1 cellular context compared by ENCODE assay signal in genomic region chr1:198352975-198353695, GRCh38.
A peak's percentile ranks its signal among the peaks of the same experiment; 100 is the strongest.
TF ChIP-seq lines count a peak whose summit lies in the region.

No MANE protein-coding gene starts in this region.

TF ChIP-seq in GM12878, 131 proteins besides CTCF, POLR2A, EP300 and RAD21 (continued from another document):
- TF ChIP-seq CUX1 (IDR thresholded peaks at IDR 0.05; ENCODE audit: insufficient replicate concordance, low read depth, low read length), result no peak
- TF ChIP-seq ESRRA (IDR thresholded peaks at IDR 0.05; ENCODE audit: low read length), result no peak
- no peak for TF ChIP-seq STAT3 (IDR thresholded peaks at IDR 0.05; ENCODE audit: low read depth, low read length)
- peak; percentile 12; the same call in 1 of the 2 replicates for TF ChIP-seq SPI1 (IDR thresholded peaks at IDR 0.05; ENCODE audit: borderline replicate concordance, insufficient read depth, low read depth, low read length)
- no peak for TF ChIP-seq TCF3 (IDR thresholded peaks at IDR 0.05; ENCODE audit: borderline replicate concordance, insufficient read depth, low read depth, low read length)
- TF ChIP-seq GABPA (IDR thresholded peaks at IDR 0.05; ENCODE audit: low read depth), result no peak
- no peak for TF ChIP-seq FOXK2 (IDR thresholded peaks at IDR 0.05)
- TF ChIP-seq FOS (IDR thresholded peaks at IDR 0.05; ENCODE audit: borderline replicate concordance, extremely low read depth, insufficient read length), result no peak
- no peak for TF ChIP-seq CHD1 (IDR thresholded peaks at IDR 0.05; ENCODE audit: low read depth, low read length)
- TF ChIP-seq POLR2AphosphoS5 (IDR thresholded peaks at IDR 0.05; ENCODE audit: low read length), result no peak
- no peak for TF ChIP-seq PKNOX1 (IDR thresholded peaks at IDR 0.05)
- TF ChIP-seq CBX3 (IDR thresholded peaks at IDR 0.05; ENCODE audit: borderline replicate concordance, low read depth), result no peak
- no peak for TF ChIP-seq ZNF687 (IDR thresholded peaks at IDR 0.05)
- 0 out of 2 replicates have a peak, but pooled peaks have one; percentile 33 for TF ChIP-seq CREB1 (IDR thresholded peaks at IDR 0.05; ENCODE audit: low read depth)
- TF ChIP-seq CHD4 (IDR thresholded peaks at IDR 0.05), result no peak
- no peak for TF ChIP-seq ZNF384 (IDR thresholded peaks at IDR 0.05; ENCODE audit: borderline replicate concordance, low read depth, low read length)
- TF ChIP-seq, protein P1, sequence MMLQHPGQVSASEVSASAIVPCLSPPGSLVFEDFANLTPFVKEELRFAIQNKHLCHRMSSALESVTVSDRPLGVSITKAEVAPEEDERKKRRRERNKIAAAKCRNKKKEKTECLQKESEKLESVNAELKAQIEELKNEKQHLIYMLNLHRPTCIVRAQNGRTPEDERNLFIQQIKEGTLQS (IDR thresholded peaks at IDR 0.05; ENCODE audit: borderline replicate concordance, extremely low read depth, low read depth, low read length), result no peak
- TF ChIP-seq GATAD2B (conservative IDR thresholded peaks at IDR 0.05; ENCODE audit: low read depth), result no peak
- TF ChIP-seq DPF2 (IDR thresholded peaks at IDR 0.05), result peak; percentile 51
- TF ChIP-seq SIX5 (IDR thresholded peaks at IDR 0.05; ENCODE audit: low read depth, low read length, severe bottlenecking), result no peak
- peak; percentile 84; the same call in 1 of the 2 replicates for TF ChIP-seq FOXM1 (IDR thresholded peaks at IDR 0.05; ENCODE audit: low read depth, low read length)
- TF ChIP-seq RBBP5 (conservative IDR thresholded peaks at IDR 0.05), result no peak
- TF ChIP-seq HDAC6 (IDR thresholded peaks at IDR 0.05; ENCODE audit: unreplicated experiment), result no peak
- TF ChIP-seq CEBPZ (IDR thresholded peaks at IDR 0.05; ENCODE audit: low read depth, low read length), result no peak
- TF ChIP-seq BACH1 (IDR thresholded peaks at IDR 0.05; ENCODE audit: borderline replicate concordance), result peak; percentile 90
- TF ChIP-seq, protein P2, sequence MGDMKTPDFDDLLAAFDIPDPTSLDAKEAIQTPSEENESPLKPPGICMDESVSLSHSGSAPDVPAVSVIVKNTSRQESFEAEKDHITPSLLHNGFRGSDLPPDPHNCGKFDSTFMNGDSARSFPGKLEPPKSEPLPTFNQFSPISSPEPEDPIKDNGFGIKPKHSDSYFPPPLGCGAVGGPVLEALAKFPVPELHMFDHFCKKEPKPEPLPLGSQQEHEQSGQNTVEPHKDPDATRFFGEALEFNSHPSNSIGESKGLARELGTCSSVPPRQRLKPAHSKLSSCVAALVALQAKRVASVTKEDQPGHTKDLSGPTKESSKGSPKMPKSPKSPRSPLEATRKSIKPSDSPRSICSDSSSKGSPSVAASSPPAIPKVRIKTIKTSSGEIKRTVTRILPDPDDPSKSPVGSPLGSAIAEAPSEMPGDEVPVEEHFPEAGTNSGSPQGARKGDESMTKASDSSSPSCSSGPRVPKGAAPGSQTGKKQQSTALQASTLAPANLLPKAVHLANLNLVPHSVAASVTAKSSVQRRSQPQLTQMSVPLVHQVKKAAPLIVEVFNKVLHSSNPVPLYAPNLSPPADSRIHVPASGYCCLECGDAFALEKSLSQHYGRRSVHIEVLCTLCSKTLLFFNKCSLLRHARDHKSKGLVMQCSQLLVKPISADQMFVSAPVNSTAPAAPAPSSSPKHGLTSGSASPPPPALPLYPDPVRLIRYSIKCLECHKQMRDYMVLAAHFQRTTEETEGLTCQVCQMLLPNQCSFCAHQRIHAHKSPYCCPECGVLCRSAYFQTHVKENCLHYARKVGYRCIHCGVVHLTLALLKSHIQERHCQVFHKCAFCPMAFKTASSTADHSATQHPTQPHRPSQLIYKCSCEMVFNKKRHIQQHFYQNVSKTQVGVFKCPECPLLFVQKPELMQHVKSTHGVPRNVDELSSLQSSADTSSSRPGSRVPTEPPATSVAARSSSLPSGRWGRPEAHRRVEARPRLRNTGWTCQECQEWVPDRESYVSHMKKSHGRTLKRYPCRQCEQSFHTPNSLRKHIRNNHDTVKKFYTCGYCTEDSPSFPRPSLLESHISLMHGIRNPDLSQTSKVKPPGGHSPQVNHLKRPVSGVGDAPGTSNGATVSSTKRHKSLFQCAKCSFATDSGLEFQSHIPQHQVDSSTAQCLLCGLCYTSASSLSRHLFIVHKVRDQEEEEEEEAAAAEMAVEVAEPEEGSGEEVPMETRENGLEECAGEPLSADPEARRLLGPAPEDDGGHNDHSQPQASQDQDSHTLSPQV (IDR thresholded peaks at IDR 0.05), result no peak
- 0 out of 4 replicates have a peak, but pooled peaks of 1 of the 2 experiments have one; percentile 45 for TF ChIP-seq CEBPB (IDR thresholded peaks at IDR 0.05; ENCODE audit: borderline replicate concordance in 1 of 2, low read depth in 2 of 2, low read length in 2 of 2)
- TF ChIP-seq ZNF207 (IDR thresholded peaks at IDR 0.05; ENCODE audit: borderline replicate concordance), result no peak
- TF ChIP-seq PAX5 (IDR thresholded peaks at IDR 0.05; ENCODE audit: borderline replicate concordance, low read depth, low read length), result no peak
- TF ChIP-seq MEF2A (IDR thresholded peaks at IDR 0.05; ENCODE audit: insufficient read depth, low read depth, low read length), result 0 out of 2 replicates have a peak, but pooled peaks have one; percentile 83
- TF ChIP-seq, protein P3, sequence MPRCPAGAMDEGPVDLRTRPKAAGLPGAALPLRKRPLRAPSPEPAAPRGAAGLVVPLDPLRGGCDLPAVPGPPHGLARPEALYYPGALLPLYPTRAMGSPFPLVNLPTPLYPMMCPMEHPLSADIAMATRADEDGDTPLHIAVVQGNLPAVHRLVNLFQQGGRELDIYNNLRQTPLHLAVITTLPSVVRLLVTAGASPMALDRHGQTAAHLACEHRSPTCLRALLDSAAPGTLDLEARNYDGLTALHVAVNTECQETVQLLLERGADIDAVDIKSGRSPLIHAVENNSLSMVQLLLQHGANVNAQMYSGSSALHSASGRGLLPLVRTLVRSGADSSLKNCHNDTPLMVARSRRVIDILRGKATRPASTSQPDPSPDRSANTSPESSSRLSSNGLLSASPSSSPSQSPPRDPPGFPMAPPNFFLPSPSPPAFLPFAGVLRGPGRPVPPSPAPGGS (IDR thresholded peaks at IDR 0.05; ENCODE audit: borderline replicate concordance, insufficient read depth, low read depth, low read length, poor library complexity, severe bottlenecking), result peak; percentile 45
- peak; percentile 28; the same call in 1 of the 2 replicates for TF ChIP-seq SREBF1 (IDR thresholded peaks at IDR 0.05; ENCODE audit: low read length)
